10 cellular contexts compared by ENCODE assay signal in genomic region chr11:13606701-13607100, GRCh38.
"Had no signal": no experiment of that assay in that cellular context is flagged by ENCODE, and none has a peak within 500 bp of the region (broad histone marks: within the 10 kb centered on the region; RNA-seq: fewer than 3 reads in every experiment).

No MANE protein-coding gene starts in this region.

- DNase-seq: H9, HCEC 1CT, IMR-90, KBM-7 had no signal

- H3K4me3 ChIP-seq: GM23338 had no signal

- FAIRE-seq: H1, H54, HTR-8/SVneo had no signal

- H3K9me3 Mint-ChIP-seq: GM23338, H9 had no signal

- H3K27ac Mint-ChIP-seq: GM23338, H9 had no signal

- H2AFZ ChIP-seq: GM23338 had no signal

- H3K9ac ChIP-seq: KMS-11 had no signal

- ATAC-seq: GM23338 had no signal

- H3K4me2 ChIP-seq: GM23338, KMS-11 had no signal

- H3K4me1 Mint-ChIP-seq: GM23338, H9 had no signal

- H3K4me3 Mint-ChIP-seq: GM23338, H9 had no signal

- H3K27ac ChIP-seq: HL-60, KMS-11 had no signal
